In the genomic region with DNA sequence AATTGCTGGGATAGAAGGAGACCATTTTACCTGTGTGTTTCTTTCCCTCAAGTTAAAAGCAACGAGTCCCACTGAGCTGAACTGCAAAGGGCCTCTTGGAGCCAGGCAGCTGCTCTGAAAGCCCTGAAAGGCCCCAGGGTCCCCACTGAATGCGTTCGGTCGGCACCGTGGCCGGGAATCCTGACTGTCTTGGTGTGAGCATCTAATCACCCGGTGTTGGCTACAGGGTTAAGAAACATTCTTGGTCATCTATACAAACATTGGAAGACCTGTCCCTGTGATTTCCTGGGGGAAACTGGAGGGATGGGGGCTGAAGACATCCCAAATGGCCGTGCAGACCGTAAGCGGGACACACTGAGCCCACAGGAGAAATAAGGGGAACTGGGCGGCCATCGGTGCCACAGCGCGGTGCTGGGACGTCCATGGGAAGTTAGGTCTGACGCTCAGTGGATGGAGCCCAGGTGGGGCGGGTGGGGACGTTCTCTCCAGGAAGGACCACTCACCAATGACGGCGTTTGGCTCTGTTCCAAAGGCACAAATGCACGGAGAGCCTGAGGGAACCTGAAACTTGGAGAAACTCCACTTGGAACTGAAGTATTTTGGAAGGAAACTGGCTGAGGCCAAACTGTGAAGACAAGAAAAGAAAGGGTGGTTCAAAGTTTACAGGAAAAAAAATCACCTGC, we compare ENCODE assay signal across 19 cellular contexts. TPM values are rescaled to one million over a fixed set of nuclear protein-coding genes. Genes with fewer than 3 reads are reported as not detected.
DNase-seq lines count a peak whose midpoint lies in the region; ATAC-seq, FAIRE-seq and TF ChIP-seq lines count a peak whose summit lies in the region.
"Had no signal": no experiment of that assay in that cellular context is flagged by ENCODE, and none has a peak within 500 bp of the region (broad histone marks: within the 10 kb centered on the region; RNA-seq: fewer than 3 reads in every experiment).

No MANE protein-coding gene starts in this region.

- no peak overlapping the region for H3K23ac ChIP-seq in trophoblast cell (ENCODE audit: low read length)

- no peak for ATAC-seq in left ventricle myocardium superior

- H3K4me1 ChIP-seq in kidney (ENCODE audit: control insufficient read depth in 1 of 2, insufficient read depth in 1 of 2, low read depth in 1 of 2, low read length in 2 of 2) (peaks cover 0 to 2% of the 10 kb centered on the region in 2 donors), trophoblast cell (ENCODE audit: control insufficient read depth in 1 of 2, insufficient read depth in 2 of 2, low read length in 2 of 2) (peaks cover 4 to 8% of the 10 kb centered on the region in 2 experiments)
- H3K4me1 ChIP-seq: HAP-1 had no signal

- TF ChIP-seq RAD21 in Ishikawa (IDR thresholded peaks at IDR 0.05; ENCODE audit: low read depth) = no peak

- no peak overlapping the region for H4K12ac ChIP-seq in trophoblast cell (ENCODE audit: low read depth, low read length)

- H2BK12ac ChIP-seq in trophoblast cell (ENCODE audit: low read length) = no peak overlapping the region

- H3K4ac ChIP-seq in trophoblast cell (ENCODE audit: low read depth, low read length) = no peak overlapping the region

- peak; percentile 17 for DNase-seq in left ventricle myocardium superior
- no peak for DNase-seq in cardiac septum (ENCODE audit: low spot score)
- peak; percentile 68 for DNase-seq in kidney
- no peak for DNase-seq in trophoblast cell
- DNase-seq in SW480 (ENCODE audit: low spot score) = no peak
- DNase-seq in T-helper 2 cell treated with Interferon-gamma antibody and Interleukin-4, amounts not matched to agents 5 μg/mL and 100 μg/mL, for 36 hours (ENCODE audit: low spot score) = no peak
- no peak for DNase-seq in RKO (ENCODE audit: low spot score)
- DNase-seq: 8988T; CD4-positive, alpha-beta memory T cell; DMS153; DMS79; GF-D8; GM23248; IMR-90 had no signal

- H3K14ac ChIP-seq in trophoblast cell (ENCODE audit: low read length) = no peak overlapping the region

- H3K9ac ChIP-seq in kidney (ENCODE audit: low read length in 2 of 2) (no peak overlapping the region), trophoblast cell (ENCODE audit: low read length) (no peak overlapping the region)
- H3K9ac ChIP-seq: BLaER1, GM23248 had no signal

- intact Hi-C loops in left ventricle myocardium superior (cut with micrococcal nuclease) (no loop called here), cardiac septum (cut with DNase I) (no loop called here), kidney (cut with DNase I) (no loop called here)

- H3K9me3 ChIP-seq in kidney (ENCODE audit: control insufficient read depth in 1 of 2, low read length in 2 of 2) = no peaks in the 10 kb centered on the region
- peaks cover 1% of the 10 kb centered on the region for H3K9me3 ChIP-seq in trophoblast cell (ENCODE audit: insufficient read depth, low read depth, low read length)
- H3K9me3 ChIP-seq: BLaER1, HAP-1 had no signal

- no peak for TF ChIP-seq EP300 in Ishikawa (IDR thresholded peaks at IDR 0.05; ENCODE audit: borderline replicate concordance)

- no peak overlapping the region for H3K4me2 ChIP-seq in trophoblast cell (ENCODE audit: low read length)
- H3K4me2 ChIP-seq: BLaER1 had no signal

- no peaks in the 10 kb centered on the region for H3K9me3 Mint-ChIP-seq in T-helper 2 cell treated with Interferon-gamma antibody and Interleukin-4, amounts not matched to agents 5 μg/mL and 100 μg/mL, for 36 hours
- H3K9me3 Mint-ChIP-seq: CD14-positive monocyte had no signal

- no peak overlapping the region for H3K4me3 Mint-ChIP-seq in T-helper 2 cell treated with Interferon-gamma antibody and Interleukin-4, amounts not matched to agents 5 μg/mL and 100 μg/mL, for 36 hours
- H3K4me3 Mint-ChIP-seq: CD14-positive monocyte; CD4-positive, alpha-beta memory T cell had no signal

- H3K18ac ChIP-seq in trophoblast cell (ENCODE audit: low read length) = peak overlapping the region; percentile 8

- peaks cover 47% of the 10 kb centered on the region for H3K36me3 Mint-ChIP-seq in T-helper 2 cell treated with Interferon-gamma antibody and Interleukin-4, amounts not matched to agents 5 μg/mL and 100 μg/mL, for 36 hours (ENCODE audit: low read depth)

- H3K27ac ChIP-seq in kidney (ENCODE audit: low read depth in 2 of 2, low read length in 2 of 2) = no peak overlapping the region
- H3K27ac ChIP-seq in trophoblast cell (ENCODE audit: low read depth, low read length) = no peak overlapping the region
- H3K27ac ChIP-seq: BLaER1, GM23248, HL-60 had no signal

- no peak overlapping the region for H4K8ac ChIP-seq in trophoblast cell (ENCODE audit: low read depth, low read length)

- no peak overlapping the region for H2AFZ ChIP-seq in trophoblast cell (ENCODE audit: insufficient read depth, low read length, poor library complexity)
- H2AFZ ChIP-seq: GM23248 had no signal

- no peak overlapping the region for H2BK5ac ChIP-seq in trophoblast cell (ENCODE audit: low read depth, low read length, poor library complexity)

- H3K4me1 Mint-ChIP-seq in T-helper 2 cell treated with Interferon-gamma antibody and Interleukin-4, amounts not matched to agents 5 μg/mL and 100 μg/mL, for 36 hours (ENCODE audit: low read depth) = no peaks in the 10 kb centered on the region
- H3K4me1 Mint-ChIP-seq: CD14-positive monocyte; CD4-positive, alpha-beta memory T cell had no signal

- H3K79me2 ChIP-seq in trophoblast cell (ENCODE audit: control insufficient read depth, insufficient read depth, low read length, poor library complexity) = no peaks in the 10 kb centered on the region

- no peaks in the 10 kb centered on the region for H3K27me3 ChIP-seq in trophoblast cell (ENCODE audit: insufficient read depth, low read length)
- H3K27me3 ChIP-seq: BLaER1 had no signal

- H3K4me3 ChIP-seq in kidney (ENCODE audit: low read length in 2 of 2) = no peak overlapping the region
- H3K4me3 ChIP-seq in trophoblast cell (ENCODE audit: low read depth, low read length) = no peak overlapping the region
- H3K4me3 ChIP-seq: BLaER1, GM23248, HAP-1 had no signal

- H3K27ac Mint-ChIP-seq in T-helper 2 cell treated with Interferon-gamma antibody and Interleukin-4, amounts not matched to agents 5 μg/mL and 100 μg/mL, for 36 hours = no peak overlapping the region

- no peak for FAIRE-seq in kidney (lab: Jason Lieb, UNC)

- no peaks in the 10 kb centered on the region for H3K27me3 Mint-ChIP-seq in T-helper 2 cell treated with Interferon-gamma antibody and Interleukin-4, amounts not matched to agents 5 μg/mL and 100 μg/mL, for 36 hours (ENCODE audit: low read depth)
- H3K27me3 Mint-ChIP-seq: CD4-positive, alpha-beta memory T cell had no signal

- H2AK5ac ChIP-seq in trophoblast cell (ENCODE audit: low read length) = no peak overlapping the region

- no peak for TF ChIP-seq CTCF in kidney (IDR thresholded peaks at IDR 0.05; ENCODE audit: borderline replicate concordance, extremely low read depth, insufficient read depth)

- peaks cover 27 to 38% of the 10 kb centered on the region in 2 donors for H3K36me3 ChIP-seq in kidney (ENCODE audit: control insufficient read depth in 1 of 2, insufficient read depth in 2 of 2, low read length in 2 of 2)
- peaks cover 60% of the 10 kb centered on the region in 2 experiments for H3K36me3 ChIP-seq in trophoblast cell (ENCODE audit: control insufficient read depth in 1 of 2, insufficient read depth in 2 of 2, low read length in 2 of 2)

- H3K79me1 ChIP-seq in trophoblast cell (ENCODE audit: low read length) = no peaks in the 10 kb centered on the region

- WGBS in trophoblast cell (ENCODE audit: extremely low coverage, insufficient coverage, insufficient read length) = no CpG with 5 or more reads among the region's 21 CpGs

- no peak overlapping the region for H2BK120ac ChIP-seq in trophoblast cell (ENCODE audit: insufficient read depth, low read length, poor library complexity)

- H4K91ac ChIP-seq in trophoblast cell (ENCODE audit: low read depth, low read length) = no peak overlapping the region

TF ChIP-seq in Ishikawa, 13 proteins besides CTCF, POLR2A, EP300 and RAD21:
- TF ChIP-seq TCF12 (IDR thresholded peaks at IDR 0.05; ENCODE audit: low read depth) = no peak
- TF ChIP-seq CREB1 (IDR thresholded peaks at IDR 0.05; ENCODE audit: low read depth) = no peak
- TF ChIP-seq NFIC (IDR thresholded peaks at IDR 0.05) = 0 out of 2 replicates have a peak, but pooled peaks have one; percentile 19

RNA-seq across cellular contexts. Expression of a gene that starts 32.1 kb away (rescaled TPM):
- total RNA-seq in left ventricle myocardium superior = 37.3 TPM
- total RNA-seq in cardiac septum = 45.4 TPM
- total RNA-seq in kidney = 65.4 TPM
- 64.7 TPM for polyA plus RNA-seq in kidney (ENCODE audit: insufficient read depth, low read depth, low replicate concordance)
- 69.9 and 72.0 TPM in 2 replicates for polyA plus RNA-seq in trophoblast cell (2013)

Comparison
In these comparisons a context has a peak if more than half of its experiments do, and no peak if none do; other contexts are left out.
1. DNase-seq: peak in left ventricle myocardium superior (single experiment) and kidney (single experiment); none in cardiac septum (single experiment), trophoblast cell (0 of 2), SW480 (single experiment), T-helper 2 cell treated with Interferon-gamma antibody and Interleukin-4, amounts not matched to agents 5 μg/mL and 100 μg/mL, for 36 hours (single experiment) and RKO (single experiment).